In genomic region chr10:73655257-73655989, GRCh38 we compare ENCODE assay signal across 1 cellular context.
TF ChIP-seq lines count a peak whose summit lies in the region.

No MANE protein-coding gene starts in this region.

TF ChIP-seq in HepG2, 621 proteins besides CTCF, POLR2A, EP300 and RAD21:
- TF ChIP-seq ATAD3A (CRISPR knock-in tag; IDR thresholded peaks at IDR 0.05) (no peak), FOXM1 (CRISPR knock-in tag; IDR thresholded peaks at IDR 0.05) (no peak), HNF4G (IDR thresholded peaks at IDR 0.05; ENCODE audit: borderline replicate concordance, low read depth, low read length) (no peak), HNF4G (CRISPR knock-in tag; IDR thresholded peaks at IDR 0.05; ENCODE audit: borderline replicate concordance, low read depth) (no peak), SMAD9 (CRISPR knock-in tag; IDR thresholded peaks at IDR 0.05) (no peak), HOXA7 (CRISPR knock-in tag; IDR thresholded peaks at IDR 0.05) (no peak), ISL2 (CRISPR knock-in tag; IDR thresholded peaks at IDR 0.05) (no peak), ZFP90 (CRISPR knock-in tag; IDR thresholded peaks at IDR 0.05; ENCODE audit: borderline replicate concordance) (no peak), ZNF7 (CRISPR knock-in tag; IDR thresholded peaks at IDR 0.05) (no peak), USF2 (IDR thresholded peaks at IDR 0.05; ENCODE audit: low read depth, low read length) (no peak), USF2 (CRISPR knock-in tag; IDR thresholded peaks at IDR 0.05; ENCODE audit: borderline replicate concordance) (no peak), SAP130 (CRISPR knock-in tag; IDR thresholded peaks at IDR 0.05; ENCODE audit: low read depth) (no peak), HES4 (CRISPR knock-in tag; IDR thresholded peaks at IDR 0.05; ENCODE audit: borderline replicate concordance) (no peak), HOMEZ (CRISPR knock-in tag; IDR thresholded peaks at IDR 0.05; ENCODE audit: low read depth) (no peak), ZNF550 (CRISPR knock-in tag; IDR thresholded peaks at IDR 0.05; ENCODE audit: borderline replicate concordance) (no peak), XRCC5 (optimal IDR thresholded peaks at IDR 0.05; ENCODE audit: low read length) (no peak), YEATS2 (CRISPR knock-in tag; IDR thresholded peaks at IDR 0.05; ENCODE audit: borderline replicate concordance) (no peak), FLYWCH1 (CRISPR knock-in tag; IDR thresholded peaks at IDR 0.05) (no peak)
- TF ChIP-seq, protein P1, sequence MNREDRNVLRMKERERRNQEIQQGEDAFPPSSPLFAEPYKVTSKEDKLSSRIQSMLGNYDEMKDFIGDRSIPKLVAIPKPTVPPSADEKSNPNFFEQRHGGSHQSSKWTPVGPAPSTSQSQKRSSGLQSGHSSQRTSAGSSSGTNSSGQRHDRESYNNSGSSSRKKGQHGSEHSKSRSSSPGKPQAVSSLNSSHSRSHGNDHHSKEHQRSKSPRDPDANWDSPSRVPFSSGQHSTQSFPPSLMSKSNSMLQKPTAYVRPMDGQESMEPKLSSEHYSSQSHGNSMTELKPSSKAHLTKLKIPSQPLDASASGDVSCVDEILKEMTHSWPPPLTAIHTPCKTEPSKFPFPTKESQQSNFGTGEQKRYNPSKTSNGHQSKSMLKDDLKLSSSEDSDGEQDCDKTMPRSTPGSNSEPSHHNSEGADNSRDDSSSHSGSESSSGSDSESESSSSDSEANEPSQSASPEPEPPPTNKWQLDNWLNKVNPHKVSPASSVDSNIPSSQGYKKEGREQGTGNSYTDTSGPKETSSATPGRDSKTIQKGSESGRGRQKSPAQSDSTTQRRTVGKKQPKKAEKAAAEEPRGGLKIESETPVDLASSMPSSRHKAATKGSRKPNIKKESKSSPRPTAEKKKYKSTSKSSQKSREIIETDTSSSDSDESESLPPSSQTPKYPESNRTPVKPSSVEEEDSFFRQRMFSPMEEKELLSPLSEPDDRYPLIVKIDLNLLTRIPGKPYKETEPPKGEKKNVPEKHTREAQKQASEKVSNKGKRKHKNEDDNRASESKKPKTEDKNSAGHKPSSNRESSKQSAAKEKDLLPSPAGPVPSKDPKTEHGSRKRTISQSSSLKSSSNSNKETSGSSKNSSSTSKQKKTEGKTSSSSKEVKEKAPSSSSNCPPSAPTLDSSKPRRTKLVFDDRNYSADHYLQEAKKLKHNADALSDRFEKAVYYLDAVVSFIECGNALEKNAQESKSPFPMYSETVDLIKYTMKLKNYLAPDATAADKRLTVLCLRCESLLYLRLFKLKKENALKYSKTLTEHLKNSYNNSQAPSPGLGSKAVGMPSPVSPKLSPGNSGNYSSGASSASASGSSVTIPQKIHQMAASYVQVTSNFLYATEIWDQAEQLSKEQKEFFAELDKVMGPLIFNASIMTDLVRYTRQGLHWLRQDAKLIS (CRISPR knock-in tag; IDR thresholded peaks at IDR 0.05), result no peak
- TF ChIP-seq, protein P2, sequence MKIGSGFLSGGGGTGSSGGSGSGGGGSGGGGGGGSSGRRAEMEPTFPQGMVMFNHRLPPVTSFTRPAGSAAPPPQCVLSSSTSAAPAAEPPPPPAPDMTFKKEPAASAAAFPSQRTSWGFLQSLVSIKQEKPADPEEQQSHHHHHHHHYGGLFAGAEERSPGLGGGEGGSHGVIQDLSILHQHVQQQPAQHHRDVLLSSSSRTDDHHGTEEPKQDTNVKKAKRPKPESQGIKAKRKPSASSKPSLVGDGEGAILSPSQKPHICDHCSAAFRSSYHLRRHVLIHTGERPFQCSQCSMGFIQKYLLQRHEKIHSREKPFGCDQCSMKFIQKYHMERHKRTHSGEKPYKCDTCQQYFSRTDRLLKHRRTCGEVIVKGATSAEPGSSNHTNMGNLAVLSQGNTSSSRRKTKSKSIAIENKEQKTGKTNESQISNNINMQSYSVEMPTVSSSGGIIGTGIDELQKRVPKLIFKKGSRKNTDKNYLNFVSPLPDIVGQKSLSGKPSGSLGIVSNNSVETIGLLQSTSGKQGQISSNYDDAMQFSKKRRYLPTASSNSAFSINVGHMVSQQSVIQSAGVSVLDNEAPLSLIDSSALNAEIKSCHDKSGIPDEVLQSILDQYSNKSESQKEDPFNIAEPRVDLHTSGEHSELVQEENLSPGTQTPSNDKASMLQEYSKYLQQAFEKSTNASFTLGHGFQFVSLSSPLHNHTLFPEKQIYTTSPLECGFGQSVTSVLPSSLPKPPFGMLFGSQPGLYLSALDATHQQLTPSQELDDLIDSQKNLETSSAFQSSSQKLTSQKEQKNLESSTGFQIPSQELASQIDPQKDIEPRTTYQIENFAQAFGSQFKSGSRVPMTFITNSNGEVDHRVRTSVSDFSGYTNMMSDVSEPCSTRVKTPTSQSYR (CRISPR knock-in tag; IDR thresholded peaks at IDR 0.05; ENCODE audit: borderline replicate concordance), result no peak
- TF ChIP-seq, protein P3, sequence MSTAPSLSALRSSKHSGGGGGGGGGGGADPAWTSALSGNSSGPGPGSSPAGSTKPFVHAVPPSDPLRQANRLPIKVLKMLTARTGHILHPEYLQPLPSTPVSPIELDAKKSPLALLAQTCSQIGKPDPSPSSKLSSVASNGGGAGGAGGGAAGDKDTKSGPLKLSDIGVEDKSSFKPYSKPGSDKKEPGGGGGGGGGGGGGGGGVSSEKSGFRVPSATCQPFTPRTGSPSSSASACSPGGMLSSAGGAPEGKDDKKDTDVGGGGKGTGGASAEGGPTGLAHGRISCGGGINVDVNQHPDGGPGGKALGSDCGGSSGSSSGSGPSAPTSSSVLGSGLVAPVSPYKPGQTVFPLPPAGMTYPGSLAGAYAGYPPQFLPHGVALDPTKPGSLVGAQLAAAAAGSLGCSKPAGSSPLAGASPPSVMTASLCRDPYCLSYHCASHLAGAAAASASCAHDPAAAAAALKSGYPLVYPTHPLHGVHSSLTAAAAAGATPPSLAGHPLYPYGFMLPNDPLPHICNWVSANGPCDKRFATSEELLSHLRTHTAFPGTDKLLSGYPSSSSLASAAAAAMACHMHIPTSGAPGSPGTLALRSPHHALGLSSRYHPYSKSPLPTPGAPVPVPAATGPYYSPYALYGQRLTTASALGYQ (CRISPR knock-in tag; IDR thresholded peaks at IDR 0.05), result no peak
